ENCODE assay signal across 1 cellular context in the genomic region with DNA sequence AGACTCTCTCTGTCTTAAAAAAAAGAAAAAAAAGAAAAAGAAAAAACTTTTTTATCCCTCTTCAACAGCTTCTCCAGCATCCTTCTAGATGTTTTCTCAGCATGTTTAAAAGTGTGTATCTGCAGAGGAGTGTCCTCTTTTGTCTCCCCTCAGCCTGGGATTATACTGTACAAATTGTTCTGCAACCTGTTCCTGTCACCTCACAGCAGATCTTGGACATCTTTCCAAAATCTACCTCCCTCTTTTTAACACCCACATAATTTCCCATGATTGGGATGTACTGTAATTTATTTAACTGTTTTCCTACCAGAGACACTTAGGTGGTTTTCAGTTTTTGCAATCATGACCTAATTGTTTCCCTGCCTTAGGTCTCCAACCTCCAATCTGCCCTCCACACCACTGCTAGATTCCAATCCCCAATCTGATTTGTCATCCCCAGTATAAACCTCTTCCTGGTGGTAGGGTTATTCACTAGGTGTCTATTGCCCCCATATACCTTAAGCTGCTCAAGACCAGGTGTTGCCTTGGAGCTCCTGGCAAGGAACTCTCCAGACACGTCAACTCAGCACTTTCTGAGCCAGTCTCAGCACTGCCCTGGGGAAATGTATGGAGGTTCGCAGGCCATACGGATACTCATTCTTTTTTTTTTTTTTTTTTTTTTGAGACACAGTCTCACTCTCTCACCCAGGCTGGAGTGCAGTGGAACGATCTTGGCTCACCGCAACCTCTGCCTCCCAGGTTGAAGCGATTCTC.
TF ChIP-seq lines count a peak whose summit lies in the region.

No MANE protein-coding gene starts in this region.

TF ChIP-seq in K562, 482 proteins besides CTCF, POLR2A, EP300 and RAD21 (continues in another document):
- TF ChIP-seq SNRNP70 (optimal IDR thresholded peaks at IDR 0.05; ENCODE audit: low read depth, low read length) (no peak), PHB2 (IDR thresholded peaks at IDR 0.05; ENCODE audit: low read depth) (no peak), MAFK (IDR thresholded peaks at IDR 0.05; ENCODE audit: low read length) (peak; percentile 79), XRCC4 (IDR thresholded peaks at IDR 0.05; ENCODE audit: extremely low read depth, insufficient read depth, insufficient read length) (no peak), RFX7 (CRISPR knock-in tag; IDR thresholded peaks at IDR 0.05) (no peak), TCF3 (CRISPR knock-in tag; IDR thresholded peaks at IDR 0.05) (no peak), TOE1 (IDR thresholded peaks at IDR 0.05; ENCODE audit: borderline replicate concordance) (no peak), TOE1 (CRISPR knock-in tag; IDR thresholded peaks at IDR 0.05; ENCODE audit: borderline replicate concordance, low read depth) (no peak), ZNF316 (IDR thresholded peaks at IDR 0.05) (peak; percentile 97), ZKSCAN8 (CRISPR knock-in tag; IDR thresholded peaks at IDR 0.05) (no peak), IFI16 (CRISPR knock-in tag; IDR thresholded peaks at IDR 0.05) (no peak), BRD9 (IDR thresholded peaks at IDR 0.05; ENCODE audit: low read depth, partially characterized antibody) (no peak), ZFX (CRISPR knock-in tag; IDR thresholded peaks at IDR 0.05) (peak; percentile 23; the same call in 1 of the 2 replicates), RFX1 (IDR thresholded peaks at IDR 0.05) (no peak), GTF2E2 (tag; IDR thresholded peaks at IDR 0.05) (peak; percentile 28; the same call in 1 of the 2 replicates), HDGF (IDR thresholded peaks at IDR 0.05) (0 out of 2 replicates have a peak, but pooled peaks have one; percentile 20), ZNF444 (CRISPR knock-in tag; IDR thresholded peaks at IDR 0.05) (no peak), ZNF431 (CRISPR knock-in tag; IDR thresholded peaks at IDR 0.05) (no peak), NCOA1 (IDR thresholded peaks at IDR 0.05; ENCODE audit: low read depth) (no peak), ZBTB17 (CRISPR knock-in tag; IDR thresholded peaks at IDR 0.05) (no peak), ZNF445 (CRISPR knock-in tag; IDR thresholded peaks at IDR 0.05; ENCODE audit: low read depth) (no peak), SMARCE1 (IDR thresholded peaks at IDR 0.05) (no peak), MTA2 (IDR thresholded peaks at IDR 0.05; ENCODE audit: low read depth) (no peak), CHD4 (IDR thresholded peaks at IDR 0.05; ENCODE audit: insufficient read depth, insufficient replicate concordance, low read depth, low read length, poor library complexity, severe bottlenecking) (no peak), CSDE1 (IDR thresholded peaks at IDR 0.05) (no peak), DMBX1 (CRISPR knock-in tag; IDR thresholded peaks at IDR 0.05; ENCODE audit: borderline replicate concordance) (no peak), NUFIP1 (IDR thresholded peaks at IDR 0.05; ENCODE audit: partially characterized antibody) (no peak), BCOR (IDR thresholded peaks at IDR 0.05) (no peak), LARP7 (IDR thresholded peaks at IDR 0.05) (no peak), NR2C1 (IDR thresholded peaks at IDR 0.05) (no peak), NR2C1 (tag; IDR thresholded peaks at IDR 0.05) (no peak), MAFF (IDR thresholded peaks at IDR 0.05; ENCODE audit: low read length) (peak; percentile 76), DDX20 (tag; IDR thresholded peaks at IDR 0.05; ENCODE audit: low read depth) (no peak), THRAP3 (IDR thresholded peaks at IDR 0.05; ENCODE audit: borderline replicate concordance) (no peak), ETV1 (tag; conservative IDR thresholded peaks at IDR 0.05; ENCODE audit: low read depth) (no peak), CBX2 (IDR thresholded peaks at IDR 0.05; ENCODE audit: insufficient read depth, low read length, poor library complexity, severe bottlenecking) (no peak), HMG20B (CRISPR knock-in tag; IDR thresholded peaks at IDR 0.05) (no peak), MECOM (CRISPR knock-in tag; IDR thresholded peaks at IDR 0.05) (no peak), GABPB2 (CRISPR knock-in tag; conservative IDR thresholded peaks at IDR 0.05) (no peak), ZNF134 (CRISPR knock-in tag; conservative IDR thresholded peaks at IDR 0.05) (no peak)
- TF ChIP-seq, protein P1, sequence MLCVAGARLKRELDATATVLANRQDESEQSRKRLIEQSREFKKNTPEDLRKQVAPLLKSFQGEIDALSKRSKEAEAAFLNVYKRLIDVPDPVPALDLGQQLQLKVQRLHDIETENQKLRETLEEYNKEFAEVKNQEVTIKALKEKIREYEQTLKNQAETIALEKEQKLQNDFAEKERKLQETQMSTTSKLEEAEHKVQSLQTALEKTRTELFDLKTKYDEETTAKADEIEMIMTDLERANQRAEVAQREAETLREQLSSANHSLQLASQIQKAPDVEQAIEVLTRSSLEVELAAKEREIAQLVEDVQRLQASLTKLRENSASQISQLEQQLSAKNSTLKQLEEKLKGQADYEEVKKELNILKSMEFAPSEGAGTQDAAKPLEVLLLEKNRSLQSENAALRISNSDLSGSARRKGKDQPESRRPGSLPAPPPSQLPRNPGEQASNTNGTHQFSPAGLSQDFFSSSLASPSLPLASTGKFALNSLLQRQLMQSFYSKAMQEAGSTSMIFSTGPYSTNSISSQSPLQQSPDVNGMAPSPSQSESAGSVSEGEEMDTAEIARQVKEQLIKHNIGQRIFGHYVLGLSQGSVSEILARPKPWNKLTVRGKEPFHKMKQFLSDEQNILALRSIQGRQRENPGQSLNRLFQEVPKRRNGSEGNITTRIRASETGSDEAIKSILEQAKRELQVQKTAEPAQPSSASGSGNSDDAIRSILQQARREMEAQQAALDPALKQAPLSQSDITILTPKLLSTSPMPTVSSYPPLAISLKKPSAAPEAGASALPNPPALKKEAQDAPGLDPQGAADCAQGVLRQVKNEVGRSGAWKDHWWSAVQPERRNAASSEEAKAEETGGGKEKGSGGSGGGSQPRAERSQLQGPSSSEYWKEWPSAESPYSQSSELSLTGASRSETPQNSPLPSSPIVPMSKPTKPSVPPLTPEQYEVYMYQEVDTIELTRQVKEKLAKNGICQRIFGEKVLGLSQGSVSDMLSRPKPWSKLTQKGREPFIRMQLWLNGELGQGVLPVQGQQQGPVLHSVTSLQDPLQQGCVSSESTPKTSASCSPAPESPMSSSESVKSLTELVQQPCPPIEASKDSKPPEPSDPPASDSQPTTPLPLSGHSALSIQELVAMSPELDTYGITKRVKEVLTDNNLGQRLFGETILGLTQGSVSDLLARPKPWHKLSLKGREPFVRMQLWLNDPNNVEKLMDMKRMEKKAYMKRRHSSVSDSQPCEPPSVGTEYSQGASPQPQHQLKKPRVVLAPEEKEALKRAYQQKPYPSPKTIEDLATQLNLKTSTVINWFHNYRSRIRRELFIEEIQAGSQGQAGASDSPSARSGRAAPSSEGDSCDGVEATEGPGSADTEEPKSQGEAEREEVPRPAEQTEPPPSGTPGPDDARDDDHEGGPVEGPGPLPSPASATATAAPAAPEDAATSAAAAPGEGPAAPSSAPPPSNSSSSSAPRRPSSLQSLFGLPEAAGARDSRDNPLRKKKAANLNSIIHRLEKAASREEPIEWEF (CRISPR knock-in tag; IDR thresholded peaks at IDR 0.05): no peak
- TF ChIP-seq, protein P2, sequence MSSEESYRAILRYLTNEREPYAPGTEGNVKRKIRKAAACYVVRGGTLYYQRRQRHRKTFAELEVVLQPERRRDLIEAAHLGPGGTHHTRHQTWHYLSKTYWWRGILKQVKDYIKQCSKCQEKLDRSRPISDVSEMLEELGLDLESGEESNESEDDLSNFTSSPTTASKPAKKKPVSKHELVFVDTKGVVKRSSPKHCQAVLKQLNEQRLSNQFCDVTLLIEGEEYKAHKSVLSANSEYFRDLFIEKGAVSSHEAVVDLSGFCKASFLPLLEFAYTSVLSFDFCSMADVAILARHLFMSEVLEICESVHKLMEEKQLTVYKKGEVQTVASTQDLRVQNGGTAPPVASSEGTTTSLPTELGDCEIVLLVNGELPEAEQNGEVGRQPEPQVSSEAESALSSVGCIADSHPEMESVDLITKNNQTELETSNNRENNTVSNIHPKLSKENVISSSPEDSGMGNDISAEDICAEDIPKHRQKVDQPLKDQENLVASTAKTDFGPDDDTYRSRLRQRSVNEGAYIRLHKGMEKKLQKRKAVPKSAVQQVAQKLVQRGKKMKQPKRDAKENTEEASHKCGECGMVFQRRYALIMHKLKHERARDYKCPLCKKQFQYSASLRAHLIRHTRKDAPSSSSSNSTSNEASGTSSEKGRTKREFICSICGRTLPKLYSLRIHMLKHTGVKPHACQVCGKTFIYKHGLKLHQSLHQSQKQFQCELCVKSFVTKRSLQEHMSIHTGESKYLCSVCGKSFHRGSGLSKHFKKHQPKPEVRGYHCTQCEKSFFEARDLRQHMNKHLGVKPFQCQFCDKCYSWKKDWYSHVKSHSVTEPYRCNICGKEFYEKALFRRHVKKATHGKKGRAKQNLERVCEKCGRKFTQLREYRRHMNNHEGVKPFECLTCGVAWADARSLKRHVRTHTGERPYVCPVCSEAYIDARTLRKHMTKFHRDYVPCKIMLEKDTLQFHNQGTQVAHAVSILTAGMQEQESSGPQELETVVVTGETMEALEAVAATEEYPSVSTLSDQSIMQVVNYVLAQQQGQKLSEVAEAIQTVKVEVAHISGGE (CRISPR knock-in tag; IDR thresholded peaks at IDR 0.05): 0 out of 6 replicates have a peak, but pooled peaks of 1 of the 3 experiments have one; percentile 1
- TF ChIP-seq, protein P3, sequence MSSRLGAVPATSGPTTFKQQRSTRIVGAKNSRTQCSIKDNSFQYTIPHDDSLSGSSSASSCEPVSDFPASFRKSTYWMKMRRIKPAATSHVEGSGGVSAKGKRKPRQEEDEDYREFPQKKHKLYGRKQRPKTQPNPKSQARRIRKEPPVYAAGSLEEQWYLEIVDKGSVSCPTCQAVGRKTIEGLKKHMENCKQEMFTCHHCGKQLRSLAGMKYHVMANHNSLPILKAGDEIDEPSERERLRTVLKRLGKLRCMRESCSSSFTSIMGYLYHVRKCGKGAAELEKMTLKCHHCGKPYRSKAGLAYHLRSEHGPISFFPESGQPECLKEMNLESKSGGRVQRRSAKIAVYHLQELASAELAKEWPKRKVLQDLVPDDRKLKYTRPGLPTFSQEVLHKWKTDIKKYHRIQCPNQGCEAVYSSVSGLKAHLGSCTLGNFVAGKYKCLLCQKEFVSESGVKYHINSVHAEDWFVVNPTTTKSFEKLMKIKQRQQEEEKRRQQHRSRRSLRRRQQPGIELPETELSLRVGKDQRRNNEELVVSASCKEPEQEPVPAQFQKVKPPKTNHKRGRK (tag; IDR thresholded peaks at IDR 0.05): peak; percentile 29; the same call in 1 of the 2 replicates
- TF ChIP-seq, protein P4, sequence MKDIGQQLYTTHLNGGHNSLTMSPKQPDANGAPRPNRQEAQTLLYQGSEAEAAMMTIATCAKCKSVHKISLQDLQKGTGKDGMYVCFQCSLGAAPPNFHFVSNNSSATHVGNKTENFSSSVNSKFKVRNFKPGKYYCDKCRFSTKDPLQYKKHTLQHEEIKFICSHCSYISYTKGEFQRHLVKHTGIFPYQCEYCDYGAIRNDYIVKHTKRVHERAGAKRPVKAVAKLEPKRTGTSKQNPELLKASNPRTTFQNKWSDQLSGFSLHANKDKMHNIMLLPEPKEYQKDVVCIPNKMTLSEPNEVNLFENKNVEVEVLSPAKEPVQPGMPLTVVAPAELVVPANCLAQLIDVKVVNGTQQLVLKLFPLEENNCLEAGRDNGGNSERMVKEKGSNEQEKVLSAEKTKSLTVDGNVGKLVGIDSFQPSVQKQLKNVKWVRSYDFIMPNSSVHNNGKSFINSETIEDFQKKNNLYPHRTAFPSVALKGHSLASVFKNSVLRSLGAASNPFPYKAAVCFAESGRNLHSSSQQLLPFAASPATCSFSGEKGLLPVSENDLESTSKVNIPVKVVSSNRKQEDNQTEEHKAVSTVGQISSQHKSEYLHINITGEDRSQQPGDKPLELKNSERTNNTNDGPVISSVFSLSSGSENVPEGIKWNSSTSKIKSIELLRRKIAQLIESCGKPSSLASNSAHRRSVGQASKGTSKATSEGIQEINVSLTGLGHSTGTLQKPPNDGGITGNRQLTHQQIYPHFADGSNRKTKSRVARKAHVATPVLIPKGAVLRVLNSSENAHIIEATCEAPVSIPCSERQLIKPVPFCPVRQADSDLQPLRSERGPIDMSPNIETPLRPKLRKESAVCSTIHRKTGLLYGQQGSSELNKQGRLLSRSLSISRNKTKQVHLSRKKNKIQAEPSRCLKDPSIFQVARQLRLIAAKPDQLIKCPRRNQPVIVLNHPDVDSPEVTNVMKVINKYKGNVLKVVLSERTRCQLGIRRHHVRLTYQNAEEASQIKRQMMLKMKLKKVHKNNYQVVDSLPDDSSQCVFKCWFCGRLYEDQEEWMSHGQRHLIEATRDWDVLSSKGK (CRISPR knock-in tag; IDR thresholded peaks at IDR 0.05): no peak
- TF ChIP-seq, protein P5, sequence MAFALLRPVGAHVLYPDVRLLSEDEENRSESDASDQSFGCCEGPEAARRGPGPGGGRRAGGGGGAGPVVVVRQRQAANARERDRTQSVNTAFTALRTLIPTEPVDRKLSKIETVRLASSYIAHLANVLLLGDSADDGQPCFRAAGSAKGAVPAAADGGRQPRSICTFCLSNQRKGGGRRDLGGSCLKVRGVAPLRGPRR (CRISPR knock-in tag; IDR thresholded peaks at IDR 0.05): no peak
- TF ChIP-seq, protein P6, sequence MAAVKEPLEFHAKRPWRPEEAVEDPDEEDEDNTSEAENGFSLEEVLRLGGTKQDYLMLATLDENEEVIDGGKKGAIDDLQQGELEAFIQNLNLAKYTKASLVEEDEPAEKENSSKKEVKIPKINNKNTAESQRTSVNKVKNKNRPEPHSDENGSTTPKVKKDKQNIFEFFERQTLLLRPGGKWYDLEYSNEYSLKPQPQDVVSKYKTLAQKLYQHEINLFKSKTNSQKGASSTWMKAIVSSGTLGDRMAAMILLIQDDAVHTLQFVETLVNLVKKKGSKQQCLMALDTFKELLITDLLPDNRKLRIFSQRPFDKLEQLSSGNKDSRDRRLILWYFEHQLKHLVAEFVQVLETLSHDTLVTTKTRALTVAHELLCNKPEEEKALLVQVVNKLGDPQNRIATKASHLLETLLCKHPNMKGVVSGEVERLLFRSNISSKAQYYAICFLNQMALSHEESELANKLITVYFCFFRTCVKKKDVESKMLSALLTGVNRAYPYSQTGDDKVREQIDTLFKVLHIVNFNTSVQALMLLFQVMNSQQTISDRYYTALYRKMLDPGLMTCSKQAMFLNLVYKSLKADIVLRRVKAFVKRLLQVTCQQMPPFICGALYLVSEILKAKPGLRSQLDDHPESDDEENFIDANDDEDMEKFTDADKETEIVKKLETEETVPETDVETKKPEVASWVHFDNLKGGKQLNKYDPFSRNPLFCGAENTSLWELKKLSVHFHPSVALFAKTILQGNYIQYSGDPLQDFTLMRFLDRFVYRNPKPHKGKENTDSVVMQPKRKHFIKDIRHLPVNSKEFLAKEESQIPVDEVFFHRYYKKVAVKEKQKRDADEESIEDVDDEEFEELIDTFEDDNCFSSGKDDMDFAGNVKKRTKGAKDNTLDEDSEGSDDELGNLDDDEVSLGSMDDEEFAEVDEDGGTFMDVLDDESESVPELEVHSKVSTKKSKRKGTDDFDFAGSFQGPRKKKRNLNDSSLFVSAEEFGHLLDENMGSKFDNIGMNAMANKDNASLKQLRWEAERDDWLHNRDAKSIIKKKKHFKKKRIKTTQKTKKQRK (IDR thresholded peaks at IDR 0.05; ENCODE audit: borderline replicate concordance, low read depth, low read length): no peak
